ENCODE assay signal across 14 cellular contexts in genomic region chr3:111315911-111316310, GRCh38.
DNase-seq lines count a peak whose midpoint lies in the region; ATAC-seq, FAIRE-seq and TF ChIP-seq lines count a peak whose summit lies in the region.
"Had no signal": no experiment of that assay in that cellular context is flagged by ENCODE, and none has a peak within 500 bp of the region (broad histone marks: within the 10 kb centered on the region; RNA-seq: fewer than 3 reads in every experiment).

No MANE protein-coding gene starts in this region.

- CTCF ChIA-PET in AG04450 (lab: Charles Lee) (interaction anchor here (1.0 to 2.4 kb wide), 5 partner anchors 18 to 1784 kb away, joined by 3 to 13 read pairs (median 3); no protein-coding TSS in a partner anchor), SK-N-SH (lab: Yijun Ruan, JAX) (interaction anchor here (0.6 kb wide), 1 partner anchor 22 kb away, joined by 3 read pairs; no protein-coding TSS in a partner anchor)

- no peak overlapping the region for H3K4me3 ChIP-seq in AG04450 (ENCODE audit: low read depth, low read length)
- H3K4me3 ChIP-seq in SK-N-SH (ENCODE audit: low read depth in 2 of 2, low read length in 1 of 2): no peak overlapping the region
- H3K4me3 ChIP-seq in foreskin fibroblast (ENCODE audit: low read depth in 1 of 2, low read length in 2 of 2): no peak overlapping the region
- no peak overlapping the region for H3K4me3 ChIP-seq in small intestine (ENCODE audit: low read depth in 1 of 2, low read length in 2 of 2)
- H3K4me3 ChIP-seq: adrenal gland, BLaER1, spleen had no signal

- no peak overlapping the region for H2AFZ ChIP-seq in SK-N-SH (ENCODE audit: low read depth)

- no peaks in the 10 kb centered on the region for H3K27me3 ChIP-seq in AG04450 (ENCODE audit: control insufficient read depth, insufficient read depth, low read length)
- no peaks in the 10 kb centered on the region for H3K27me3 ChIP-seq in SK-N-SH (ENCODE audit: insufficient read depth)
- no peaks in the 10 kb centered on the region for H3K27me3 ChIP-seq in small intestine (ENCODE audit: control insufficient read depth in 2 of 2, insufficient read depth in 2 of 2, low read length in 2 of 2)
- H3K27me3 ChIP-seq: adrenal gland, BLaER1, spleen had no signal

- POLR2A ChIA-PET in AG04450 (lab: Yijun Ruan, JAX): no interaction called here
- POLR2A ChIA-PET in SK-N-SH (lab: Yijun Ruan, JAX): interaction anchor here (0.6 kb wide), 1 partner anchor 773 kb away, joined by 3 read pairs; no protein-coding TSS in a partner anchor

- H3K79me2 ChIP-seq in SK-N-SH (ENCODE audit: insufficient read depth): no peaks in the 10 kb centered on the region

- peak; percentile 89 for DNase-seq in AG04450 (ENCODE audit: low read depth, low spot score)
- peak; percentile 26 for DNase-seq in HTR-8/SVneo (ENCODE audit: insufficient read length, low spot score)
- no peak for DNase-seq in SK-N-SH
- DNase-seq in foreskin fibroblast: peak; percentile 61 to 84
- no peak for DNase-seq in NCI-H128 (lab: John Stamatoyannopoulos, UW; ENCODE audit: unreplicated experiment)
- no peak for DNase-seq in small intestine
- no peak for DNase-seq in stimulated activated CD4-positive, alpha-beta T cell treated with anti-CD3 and anti-CD28 coated beads, Interleukin-15, amount 100 ng/mL, for 24 hours
- DNase-seq: activated CD8-positive, alpha-beta memory T cell treated with anti-CD3 and anti-CD28 coated beads, Interleukin-2, amount 50 U/mL, for 48 hours; naive B cell; spleen had no signal

- no peak overlapping the region for H3K27ac ChIP-seq in AG04450 (ENCODE audit: low read depth, low read length)
- H3K27ac ChIP-seq in SK-N-SH (ENCODE audit: low read depth in 2 of 2, low read length in 1 of 2): peak overlapping the region in 1 of 2 experiments; percentile 16; a peak in 1 of 4 replicates
- H3K27ac ChIP-seq in small intestine (ENCODE audit: low read depth in 1 of 2, low read length in 1 of 2): no peak overlapping the region
- H3K27ac ChIP-seq: adrenal gland, BLaER1, spleen had no signal

- TF ChIP-seq EP300 in SK-N-SH (IDR thresholded peaks at IDR 0.05; ENCODE audit: borderline replicate concordance in 1 of 2, low read depth in 1 of 2, low read length in 1 of 2): no peak

- H3K9ac ChIP-seq in SK-N-SH: no peak overlapping the region
- H3K9ac ChIP-seq: BLaER1 had no signal

- ATAC-seq in HG03135 (IDR thresholded peaks at IDR 0.05; ENCODE audit: unreplicated experiment): no peak

- peaks cover 0 to 4% of the 10 kb centered on the region in 2 experiments; a peak in 3 of 4 replicates for H3K4me1 ChIP-seq in SK-N-SH (ENCODE audit: control insufficient read depth in 1 of 2, insufficient read depth in 2 of 2, low read depth in 1 of 2, low read length in 1 of 2)
- peaks cover 0 to 5% of the 10 kb centered on the region in 2 donors for H3K4me1 ChIP-seq in small intestine (ENCODE audit: control insufficient read depth in 2 of 2, insufficient read depth in 1 of 2, low read depth in 1 of 2, low read length in 1 of 2)

- H3K36me3 ChIP-seq in SK-N-SH (replicated peaks in 1 of 2; ENCODE audit: control insufficient read depth in 1 of 2, insufficient read depth in 2 of 2, low read length in 1 of 2): no peaks in the 10 kb centered on the region
- H3K36me3 ChIP-seq in small intestine (ENCODE audit: control insufficient read depth in 2 of 2, insufficient read depth in 2 of 2, low read length in 2 of 2): no peaks in the 10 kb centered on the region
- H3K36me3 ChIP-seq: adrenal gland, BLaER1, spleen had no signal

- H4K20me1 ChIP-seq in SK-N-SH (ENCODE audit: insufficient read depth): no peaks in the 10 kb centered on the region
- H4K20me1 ChIP-seq: BLaER1 had no signal

- H3F3A ChIP-seq in SK-N-SH (replicated peaks; ENCODE audit: insufficient read depth): peaks cover 12% of the 10 kb centered on the region

- no peak for TF ChIP-seq RAD21 in SK-N-SH (IDR thresholded peaks at IDR 0.05; ENCODE audit: low read length)

- H3K9me3 ChIP-seq in AG04450 (ENCODE audit: control insufficient read depth, insufficient read depth, low read length) (no peaks in the 10 kb centered on the region), SK-N-SH (no peaks in the 10 kb centered on the region), small intestine (ENCODE audit: control insufficient read depth, low read depth) (no peaks in the 10 kb centered on the region)
- H3K9me3 ChIP-seq: adrenal gland, spleen had no signal

- FAIRE-seq in HTR-8/SVneo (lab: Jason Lieb, UNC) (no peak), small intestine (lab: Jason Lieb, UNC) (no peak)
- FAIRE-seq: endometrium had no signal

- TF ChIP-seq CTCF in AG04450 (IDR thresholded peaks at IDR 0.05; ENCODE audit: low read depth, low read length) (no peak), SK-N-SH (IDR thresholded peaks at IDR 0.05) (no peak), foreskin fibroblast (IDR thresholded peaks at IDR 0.05; ENCODE audit: low read depth, low read length) (no peak)

- no peaks in the 10 kb centered on the region for H3K9me2 ChIP-seq in SK-N-SH

- 67% methylated on average over 4 of the region's 4 CpGs for WGBS in SK-N-SH (ENCODE audit: low lambda C conversion rate)
- 56 to 73% (median 67%) methylated on average over 4 of the region's 4 CpGs for whole genome bisulfite sequencing in small intestine, 3 donors

- H3K4me2 ChIP-seq in SK-N-SH: no peak overlapping the region; the same call in 1 of the 2 replicates
- H3K4me2 ChIP-seq: BLaER1 had no signal

TF ChIP-seq in SK-N-SH, 30 proteins besides CTCF, POLR2A, EP300 and RAD21 (continues in another document):
- TF ChIP-seq RXRA (IDR thresholded peaks at IDR 0.05; ENCODE audit: borderline replicate concordance, low read depth) (no peak), JUND (IDR thresholded peaks at IDR 0.05) (no peak), RFX5 (IDR thresholded peaks at IDR 0.05; ENCODE audit: low read length) (no peak), USF1 (IDR thresholded peaks at IDR 0.05; ENCODE audit: borderline replicate concordance, low read depth) (no peak), PBX3 (IDR thresholded peaks at IDR 0.05) (0 out of 2 replicates have a peak, but pooled peaks have one; percentile 49), YY1 (IDR thresholded peaks at IDR 0.05; ENCODE audit: low read depth) (no peak), MEF2A (IDR thresholded peaks at IDR 0.05; ENCODE audit: borderline replicate concordance, low read depth) (no peak), CHD2 (IDR thresholded peaks at IDR 0.05; ENCODE audit: low read length, partially characterized antibody) (no peak), SIN3A (IDR thresholded peaks at IDR 0.05; ENCODE audit: borderline replicate concordance, low read depth, low read length) (no peak), NRF1 (IDR thresholded peaks at IDR 0.05; ENCODE audit: low read depth, low read length) (no peak), FOXM1 (IDR thresholded peaks at IDR 0.05; ENCODE audit: low read depth) (no peak), TAF1 (IDR thresholded peaks at IDR 0.05; ENCODE audit: borderline replicate concordance, low read depth, low read length) (no peak), SMC3 (IDR thresholded peaks at IDR 0.05; ENCODE audit: low read depth, low read length) (no peak), IRF3 (IDR thresholded peaks at IDR 0.05; ENCODE audit: low read depth, low read length) (no peak), TCF12 (IDR thresholded peaks at IDR 0.05) (peak; percentile 59), TEAD4 (IDR thresholded peaks at IDR 0.05; ENCODE audit: borderline replicate concordance, insufficient read depth) (no peak), RCOR1 (IDR thresholded peaks at IDR 0.05; ENCODE audit: low read length) (no peak), MAX (IDR thresholded peaks at IDR 0.05; ENCODE audit: low read depth) (no peak), NFIC (IDR thresholded peaks at IDR 0.05; ENCODE audit: borderline replicate concordance) (peak; percentile 42; the same call in 1 of the 2 replicates), MXI1 (IDR thresholded peaks at IDR 0.05; ENCODE audit: low read depth, low read length) (no peak), GABPA (IDR thresholded peaks at IDR 0.05; ENCODE audit: low read depth) (no peak), POLR2AphosphoS5 (IDR thresholded peaks at IDR 0.05; ENCODE audit: low read depth, low read length) (no peak)

Comparison
In these comparisons a context has a peak if more than half of its experiments do, and no peak if none do; other contexts are left out.
1. DNase-seq: peak in AG04450 (single experiment), HTR-8/SVneo (single experiment) and foreskin fibroblast (2 of 2); none in SK-N-SH (single experiment), NCI-H128 (single experiment), small intestine (single experiment) and stimulated activated CD4-positive, alpha-beta T cell treated with anti-CD3 and anti-CD28 coated beads, Interleukin-15, amount 100 ng/mL, for 24 hours (single experiment).